ENCODE assay signal across 1 cellular context in genomic region chr11:58227956-58228615, GRCh38.
TF ChIP-seq lines count a peak whose summit lies in the region.

No MANE protein-coding gene starts in this region.

TF ChIP-seq in SK-N-SH, 30 proteins besides CTCF, POLR2A, EP300 and RAD21:
- TF ChIP-seq SIN3A (IDR thresholded peaks at IDR 0.05; ENCODE audit: borderline replicate concordance, low read depth, low read length), result no peak
- no peak for TF ChIP-seq NFIC (IDR thresholded peaks at IDR 0.05; ENCODE audit: borderline replicate concordance)
- no peak for TF ChIP-seq TAF1 (IDR thresholded peaks at IDR 0.05; ENCODE audit: borderline replicate concordance, low read depth, low read length)
- TF ChIP-seq REST (IDR thresholded peaks at IDR 0.05; ENCODE audit: low read depth, low read length), result no peak
- TF ChIP-seq, protein P1, sequence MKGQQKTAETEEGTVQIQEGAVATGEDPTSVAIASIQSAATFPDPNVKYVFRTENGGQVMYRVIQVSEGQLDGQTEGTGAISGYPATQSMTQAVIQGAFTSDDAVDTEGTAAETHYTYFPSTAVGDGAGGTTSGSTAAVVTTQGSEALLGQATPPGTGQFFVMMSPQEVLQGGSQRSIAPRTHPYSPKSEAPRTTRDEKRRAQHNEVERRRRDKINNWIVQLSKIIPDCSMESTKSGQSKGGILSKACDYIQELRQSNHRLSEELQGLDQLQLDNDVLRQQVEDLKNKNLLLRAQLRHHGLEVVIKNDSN (IDR thresholded peaks at IDR 0.05; ENCODE audit: borderline replicate concordance, low read depth), result no peak
- no peak for TF ChIP-seq POLR2AphosphoS5 (IDR thresholded peaks at IDR 0.05; ENCODE audit: low read depth, low read length)
- TF ChIP-seq TCF12 (IDR thresholded peaks at IDR 0.05), result no peak
- TF ChIP-seq GATA2 (CRISPR knock-in tag; IDR thresholded peaks at IDR 0.05), result no peak
- no peak for TF ChIP-seq GABPA (IDR thresholded peaks at IDR 0.05; ENCODE audit: low read depth)
- no peak for TF ChIP-seq FOSL2 (IDR thresholded peaks at IDR 0.05; ENCODE audit: borderline replicate concordance, low read depth)
- TF ChIP-seq RXRA (IDR thresholded peaks at IDR 0.05; ENCODE audit: borderline replicate concordance, low read depth), result no peak
- TF ChIP-seq, protein P2, sequence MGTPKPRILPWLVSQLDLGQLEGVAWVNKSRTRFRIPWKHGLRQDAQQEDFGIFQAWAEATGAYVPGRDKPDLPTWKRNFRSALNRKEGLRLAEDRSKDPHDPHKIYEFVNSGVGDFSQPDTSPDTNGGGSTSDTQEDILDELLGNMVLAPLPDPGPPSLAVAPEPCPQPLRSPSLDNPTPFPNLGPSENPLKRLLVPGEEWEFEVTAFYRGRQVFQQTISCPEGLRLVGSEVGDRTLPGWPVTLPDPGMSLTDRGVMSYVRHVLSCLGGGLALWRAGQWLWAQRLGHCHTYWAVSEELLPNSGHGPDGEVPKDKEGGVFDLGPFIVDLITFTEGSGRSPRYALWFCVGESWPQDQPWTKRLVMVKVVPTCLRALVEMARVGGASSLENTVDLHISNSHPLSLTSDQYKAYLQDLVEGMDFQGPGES (IDR thresholded peaks at IDR 0.05; ENCODE audit: low read depth, low read length), result no peak
- TF ChIP-seq, protein P3, sequence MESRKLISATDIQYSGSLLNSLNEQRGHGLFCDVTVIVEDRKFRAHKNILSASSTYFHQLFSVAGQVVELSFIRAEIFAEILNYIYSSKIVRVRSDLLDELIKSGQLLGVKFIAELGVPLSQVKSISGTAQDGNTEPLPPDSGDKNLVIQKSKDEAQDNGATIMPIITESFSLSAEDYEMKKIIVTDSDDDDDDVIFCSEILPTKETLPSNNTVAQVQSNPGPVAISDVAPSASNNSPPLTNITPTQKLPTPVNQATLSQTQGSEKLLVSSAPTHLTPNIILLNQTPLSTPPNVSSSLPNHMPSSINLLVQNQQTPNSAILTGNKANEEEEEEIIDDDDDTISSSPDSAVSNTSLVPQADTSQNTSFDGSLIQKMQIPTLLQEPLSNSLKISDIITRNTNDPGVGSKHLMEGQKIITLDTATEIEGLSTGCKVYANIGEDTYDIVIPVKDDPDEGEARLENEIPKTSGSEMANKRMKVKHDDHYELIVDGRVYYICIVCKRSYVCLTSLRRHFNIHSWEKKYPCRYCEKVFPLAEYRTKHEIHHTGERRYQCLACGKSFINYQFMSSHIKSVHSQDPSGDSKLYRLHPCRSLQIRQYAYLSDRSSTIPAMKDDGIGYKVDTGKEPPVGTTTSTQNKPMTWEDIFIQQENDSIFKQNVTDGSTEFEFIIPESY (IDR thresholded peaks at IDR 0.05; ENCODE audit: borderline replicate concordance, low read depth), result no peak
- TF ChIP-seq SMC3 (IDR thresholded peaks at IDR 0.05; ENCODE audit: low read depth, low read length), result no peak
TF ChIP-seq in SK-N-SH: peak in this region for 0.
